In the genomic region with DNA sequence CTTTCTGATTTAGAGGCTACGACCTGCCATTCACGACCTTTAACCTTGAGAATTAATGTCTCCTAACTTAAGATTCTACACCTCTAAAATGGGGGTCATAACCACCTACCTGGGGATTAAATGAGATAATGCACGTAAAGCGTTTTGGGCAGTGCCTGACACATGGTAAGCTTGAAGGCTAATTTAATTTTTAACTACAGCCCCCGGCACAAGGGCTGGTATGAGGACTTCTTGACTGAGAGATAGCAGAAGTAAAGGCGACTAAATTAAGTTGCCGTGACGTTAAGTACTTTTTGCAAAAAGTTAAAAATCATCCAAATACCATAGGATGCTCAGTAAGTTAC, we compare ENCODE assay signal across 8 cellular contexts. TPM values are rescaled to one million over a fixed set of nuclear protein-coding genes. Genes with fewer than 3 reads are reported as not detected.
DNase-seq lines count a peak whose midpoint lies in the region; ATAC-seq, FAIRE-seq and TF ChIP-seq lines count a peak whose summit lies in the region.

No MANE protein-coding gene starts in this region.

- SMC1A ChIA-PET in GM12878 (lab: Charles Lee; ENCODE audit: uncharacterized antibody, unreplicated experiment) = interaction anchor here (0.6 to 1.5 kb wide), 5 partner anchors 16 to 76 kb away, joined by 3 to 4 read pairs (median 3); no protein-coding TSS in a partner anchor

- CTCF ChIA-PET in GM12878 (lab: Yijun Ruan, JAX) = interaction anchor here (0.6 to 3.4 kb wide), 5 partner anchors 10 to 454 kb away, joined by 3 to 15 read pairs (median 3); no protein-coding TSS in a partner anchor

- H3K36me3 ChIP-seq in GM12878 (ENCODE audit: control insufficient read depth in 2 of 2, insufficient read depth in 2 of 2, low read length in 1 of 2) (0 out of 4 replicates have a peak, but pooled peaks cover 0 to 6% of the 10 kb centered on the region in 2 experiments), lower lobe of right lung (no peaks in the 10 kb centered on the region)

- no peaks in the 10 kb centered on the region for H3K27me3 Mint-ChIP-seq in activated naive CD4-positive, alpha-beta T cell treated with anti-CD3 and anti-CD28 coated beads, Interleukin-2, amount 50 U/mL, for 24 hours
- H3K27me3 Mint-ChIP-seq in type B pancreatic cell = no peaks in the 10 kb centered on the region

- H3K79me2 ChIP-seq in GM12878 (ENCODE audit: control insufficient read depth, insufficient read depth, low read length) = peaks cover 47% of the 10 kb centered on the region

- peak overlapping the region; percentile 83 for H3K4me3 ChIP-seq in GM12878
- peak overlapping the region; percentile 72 for H3K4me3 ChIP-seq in lower lobe of right lung

- peaks cover 4% of the 10 kb centered on the region for H3K36me3 Mint-ChIP-seq in activated naive CD4-positive, alpha-beta T cell treated with anti-CD3 and anti-CD28 coated beads, Interleukin-2, amount 50 U/mL, for 24 hours
- H3K36me3 Mint-ChIP-seq in type B pancreatic cell = no peaks in the 10 kb centered on the region

- H3K27ac ChIP-seq in GM12878 (ENCODE audit: control insufficient read depth, insufficient read depth) = peak overlapping the region; percentile 94
- H3K27ac ChIP-seq in lower lobe of right lung = peak overlapping the region; percentile 66

- no peaks in the 10 kb centered on the region; the same call in 2 of the 3 replicates for H3K9me3 ChIP-seq in GM12878 (replicated peaks; ENCODE audit: control insufficient read depth, insufficient read depth, low read length)
- no peaks in the 10 kb centered on the region for H3K9me3 ChIP-seq in lower lobe of right lung

- no peak for TF ChIP-seq RAD21 in GM12878 (IDR thresholded peaks at IDR 0.05; ENCODE audit: insufficient read depth, low read depth, low read length)

- TSS peak; percentile 87 for BruUV-seq in GM12878 (replicated peaks; lab: Mats Ljungman, UMichigan)

- DNase-seq in activated naive CD4-positive, alpha-beta T cell treated with anti-CD3 and anti-CD28 coated beads, Interleukin-2, amount 50 U/mL, for 16 hours = no peak
- no peak for DNase-seq in GM12878 (ENCODE audit: low read depth, low spot score)
- DNase-seq in lower lobe of right lung = no peak
- no peak for DNase-seq in type B pancreatic cell (ENCODE audit: extremely low spot score, unreplicated experiment)
- DNase-seq in activated CD4-positive, CD25-positive, alpha-beta regulatory T cell (lab: John Stamatoyannopoulos, UW) = no peak
- DNase-seq in left colon = no peak

- intact Hi-C loops in GM12878 (cut with micrococcal nuclease; ENCODE audit: unreplicated experiment) (loop anchor here (2.0 kb wide), 1 partner anchor 241 kb away; the partner anchor contains the start of gene KDM3A), lower lobe of right lung (cut with DNase I) (no loop called here), left colon (cut with DNase I, micrococcal nuclease) (no loop called here)

- H2AFZ ChIP-seq in GM12878 (ENCODE audit: control insufficient read depth, low read depth, low read length) = peak overlapping the region; percentile 97

- H3K4me1 Mint-ChIP-seq in activated naive CD4-positive, alpha-beta T cell treated with anti-CD3 and anti-CD28 coated beads, Interleukin-2, amount 50 U/mL, for 24 hours = peaks cover 52% of the 10 kb centered on the region
- peaks cover 34% of the 10 kb centered on the region for H3K4me1 Mint-ChIP-seq in type B pancreatic cell (ENCODE audit: unreplicated experiment)

- in situ Hi-C loops in GM12878 (cut with MboI) = no loop called here

- under 1% methylated on average over 8 of the region's 8 CpGs for WGBS in GM12878 (ENCODE audit: insufficient coverage, insufficient replicate concordance, low lambda C conversion rate, missing lambda C conversion rate)

- no peaks in the 10 kb centered on the region for H3K9me3 Mint-ChIP-seq in activated naive CD4-positive, alpha-beta T cell treated with anti-CD3 and anti-CD28 coated beads, Interleukin-2, amount 50 U/mL, for 24 hours
- H3K9me3 Mint-ChIP-seq in type B pancreatic cell = no peaks in the 10 kb centered on the region

- peak overlapping the region; percentile 97 for H3K4me3 Mint-ChIP-seq in activated naive CD4-positive, alpha-beta T cell treated with anti-CD3 and anti-CD28 coated beads, Interleukin-2, amount 50 U/mL, for 24 hours
- H3K4me3 Mint-ChIP-seq in type B pancreatic cell = peak overlapping the region; percentile 99

- POLR2A ChIA-PET in GM12878 (lab: Charles Lee) = interaction anchor here (0.7 to 1.5 kb wide), 2 partner anchors 21 to 45 kb away, joined by 3 read pairs; no protein-coding TSS in a partner anchor

- H3K27ac Mint-ChIP-seq in activated naive CD4-positive, alpha-beta T cell treated with anti-CD3 and anti-CD28 coated beads, Interleukin-2, amount 50 U/mL, for 24 hours = peak overlapping the region; percentile 98
- H3K27ac Mint-ChIP-seq in type B pancreatic cell = peak overlapping the region; percentile 86

- H3K27me3 ChIP-seq in GM12878 (replicated peaks in 1 of 2; ENCODE audit: control insufficient read depth in 2 of 2, insufficient read depth in 2 of 2, low read length in 1 of 2) = no peaks in the 10 kb centered on the region
- H3K27me3 ChIP-seq in lower lobe of right lung (ENCODE audit: low read depth) = no peaks in the 10 kb centered on the region

- FAIRE-seq in GM12878 (lab: Jason Lieb, UNC) = no peak

- peak overlapping the region; percentile 69 for H3K4me2 ChIP-seq in GM12878 (ENCODE audit: control insufficient read depth, insufficient read depth)

- no peak for ATAC-seq in GM12878
- ATAC-seq in lower lobe of right lung = no peak
- ATAC-seq in left colon = no peak
- no peak for ATAC-seq in HG03439 (IDR thresholded peaks at IDR 0.05; ENCODE audit: unreplicated experiment)

- RAD21 ChIA-PET in GM12878 (lab: Charles Lee; ENCODE audit: unreplicated experiment) = interaction anchor here (1.4 kb wide), 1 partner anchor 26 kb away, joined by 3 read pairs; no protein-coding TSS in a partner anchor

- no peak for TF ChIP-seq EP300 in GM12878 (IDR thresholded peaks at IDR 0.05; ENCODE audit: borderline replicate concordance in 1 of 2, control insufficient read depth in 1 of 2, low read depth in 2 of 2, low read length in 2 of 2)

- H4K20me1 ChIP-seq in GM12878 (ENCODE audit: control insufficient read depth, insufficient read depth) = no peaks in the 10 kb centered on the region

- H3K9ac ChIP-seq in GM12878 (ENCODE audit: control insufficient read depth, insufficient read depth, low read length) = peak overlapping the region; percentile 98

- no peak for TF ChIP-seq POLR2A in GM12878 (IDR thresholded peaks at IDR 0.05; ENCODE audit: low read depth, low read length)

- H3K4me1 ChIP-seq in GM12878 (ENCODE audit: control insufficient read depth, insufficient read depth, low read length) = peaks cover 13% of the 10 kb centered on the region
- H3K4me1 ChIP-seq in lower lobe of right lung = peaks cover 27% of the 10 kb centered on the region

- TF ChIP-seq CTCF in GM12878 (IDR thresholded peaks at IDR 0.05 in 2 of 3, conservative IDR thresholded peaks at IDR 0.05 in 1 of 3; ENCODE audit: control insufficient read depth in 2 of 3, extremely low read depth in 1 of 3, insufficient read depth in 1 of 3, low read depth in 3 of 3, low read length in 3 of 3) (no peak), lower lobe of right lung (IDR thresholded peaks at IDR 0.05) (no peak), type B pancreatic cell (conservative IDR thresholded peaks at IDR 0.05) (no peak)

TF ChIP-seq in GM12878, 131 proteins besides CTCF, POLR2A, EP300 and RAD21 (continues in another document):
- TF ChIP-seq ASH2L (IDR thresholded peaks at IDR 0.05; ENCODE audit: borderline replicate concordance, low read depth) (no peak), ESRRA (IDR thresholded peaks at IDR 0.05; ENCODE audit: low read length) (no peak), PAX8 (IDR thresholded peaks at IDR 0.05) (0 out of 2 replicates have a peak, but pooled peaks have one; percentile 1)

RNA-seq across cellular contexts. Expression of gene MRPL35, which starts 0.5 kb away (rescaled TPM):
- total RNA-seq in GM12878 (2013; cell fraction: nucleolus; rRNA removed) = 20.4 and 20.5 TPM in 2 replicates
- 58.1 and 72.0 TPM in 2 replicates for total RNA-seq in GM12878 (2014; rRNA removed)
- 109 and 115 TPM in 2 replicates for total RNA-seq in GM12878 (2014; rRNA removed; fragmentation: Illumina TruSeq; extraction: Trizol)
- total RNA-seq in GM12878 (2021) = 64.5 and 67.7 TPM in 2 replicates
- polyA plus RNA-seq in GM12878 (2011; ENCODE audit: low read depth) = 27.1 TPM
- polyA plus RNA-seq in GM12878 (2011; rRNA removed) = 135 and 153 TPM in 2 replicates
- 96.7 and 182 TPM in 2 replicates for polyA plus RNA-seq in GM12878 (2011; cell fraction: cytosol; rRNA removed)
- polyA plus RNA-seq in GM12878 (2011; cell fraction: nucleus; rRNA removed) = 68.0 and 72.7 TPM in 2 replicates
- polyA plus RNA-seq in GM12878 (2012) = 36.4 and 44.6 TPM in 2 replicates
- polyA plus RNA-seq in GM12878 (2014; fragmentation: Illumina TruSeq; extraction: Trizol) = 156 and 189 TPM in 2 replicates
- polyA plus RNA-seq in GM12878 (2014; fragmentation: Nextera tagmentation; extraction: Ambion mirVana) = 100 to 1,000 TPM; 156 to 162 TPM
- polyA plus RNA-seq in GM12878 (2014; rRNA removed) = 82.6 and 109 TPM in 2 replicates
- polyA plus RNA-seq in GM12878 (2016; fragmentation: Nextera tagmentation; extraction: Ambion mirVana) = 100 to 1,000 TPM; 170 to 180 TPM
- polyA minus RNA-seq in GM12878 (2011; rRNA and poly(A)+ RNA removed) = 46.5 and 55.7 TPM in 2 replicates
- polyA minus RNA-seq in GM12878 (2011; cell fraction: cytosol; rRNA and poly(A)+ RNA removed) = 17.9 and 20.1 TPM in 2 replicates
- polyA minus RNA-seq in GM12878 (2011; cell fraction: nucleus; rRNA and poly(A)+ RNA removed) = 15.4 and 16.3 TPM in 2 replicates
- 22.5 TPM for total RNA-seq in lower lobe of right lung
- 40.2 and 43.5 TPM in 2 replicates for total RNA-seq in type B pancreatic cell (ENCODE audit: low replicate concordance)
- total RNA-seq in left colon = 10 to 100 TPM; 62.7 to 81.9 TPM

RNA-seq across cellular contexts. Expression of gene IMMT, which starts 4.5 kb away (rescaled TPM):
- total RNA-seq in GM12878 (2013; cell fraction: nucleolus; rRNA removed) = 84.9 and 88.1 TPM in 2 replicates
- total RNA-seq in GM12878 (2014; rRNA removed) (78.4 and 79.9 TPM in 2 replicates), GM12878 (2014; rRNA removed; fragmentation: Illumina TruSeq; extraction: Trizol) (81.4 and 88.8 TPM in 2 replicates), GM12878 (2021) (104 and 108 TPM in 2 replicates), lower lobe of right lung (58.0 TPM), type B pancreatic cell (ENCODE audit: low replicate concordance) (83.6 and 108 TPM in 2 replicates), left colon (100 to 1,000 TPM; 107 to 137 TPM)
- 51.0 TPM for polyA plus RNA-seq in GM12878 (2011; ENCODE audit: low read depth)
- polyA plus RNA-seq in GM12878 (2011; rRNA removed) (89.6 and 105 TPM in 2 replicates), GM12878 (2014; fragmentation: Illumina TruSeq; extraction: Trizol) (120 and 136 TPM in 2 replicates), GM12878 (2014; fragmentation: Nextera tagmentation; extraction: Ambion mirVana) (100 to 1,000 TPM in 1 of 2 experiments, 10 to 100 TPM in 1; 88.9 to 115 TPM), GM12878 (2014; rRNA removed) (73.5 and 86.5 TPM in 2 replicates), GM12878 (2016; fragmentation: Nextera tagmentation; extraction: Ambion mirVana) (100 to 1,000 TPM; 137 to 149 TPM)
- polyA plus RNA-seq in GM12878 (2011; cell fraction: cytosol; rRNA removed) = 71.9 and 76.2 TPM in 2 replicates
- polyA plus RNA-seq in GM12878 (2011; cell fraction: nucleus; rRNA removed) = 40.1 and 59.2 TPM in 2 replicates
- polyA plus RNA-seq in GM12878 (2012) = 60.9 and 70.4 TPM in 2 replicates
- polyA minus RNA-seq in GM12878 (2011; rRNA and poly(A)+ RNA removed) = 67.1 and 77.4 TPM in 2 replicates
- polyA minus RNA-seq in GM12878 (2011; cell fraction: cytosol; rRNA and poly(A)+ RNA removed) = 35.5 and 39.3 TPM in 2 replicates
- polyA minus RNA-seq in GM12878 (2011; cell fraction: nucleus; rRNA and poly(A)+ RNA removed) = 23.0 and 32.3 TPM in 2 replicates
